ENCODE assay signal across 22 cellular contexts in the genomic region with DNA sequence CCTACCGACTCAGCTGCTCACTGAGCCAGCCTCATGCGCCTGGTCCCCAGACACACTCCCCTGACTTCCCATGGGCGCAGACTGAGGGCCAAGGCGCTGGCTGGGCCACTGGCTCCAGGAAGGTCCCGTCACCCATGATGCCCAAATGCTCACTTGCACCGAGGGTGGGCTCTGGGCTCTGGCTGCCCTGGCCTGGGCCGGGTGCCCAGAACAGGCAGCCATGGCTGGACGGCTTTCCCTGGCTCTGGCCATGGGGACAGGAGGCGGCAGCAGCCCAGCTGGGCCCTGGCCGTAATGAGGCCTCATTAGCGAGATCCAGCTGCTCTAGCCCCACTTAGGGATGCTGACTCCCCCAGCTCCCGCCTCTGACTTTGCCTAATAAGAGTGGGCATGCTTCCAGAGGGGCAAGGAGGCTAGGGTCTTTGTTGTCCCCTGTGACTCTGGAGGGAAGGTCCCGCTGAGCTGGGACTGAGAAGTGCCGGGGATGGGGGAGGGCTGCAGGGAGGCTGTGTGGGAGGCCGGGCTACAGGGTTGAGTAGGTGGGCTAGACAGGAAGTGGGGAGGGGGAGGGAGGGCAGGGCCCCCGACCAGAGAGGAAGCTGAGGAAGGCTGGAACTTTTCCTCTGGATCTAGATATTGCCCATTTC. TPM values are rescaled to one million over a fixed set of nuclear protein-coding genes. Genes with fewer than 3 reads are reported as not detected.
DNase-seq lines count a peak whose midpoint lies in the region; ATAC-seq and TF ChIP-seq lines count a peak whose summit lies in the region.
"Had no signal": no experiment of that assay in that cellular context is flagged by ENCODE, and none has a peak within 500 bp of the region (broad histone marks: within the 10 kb centered on the region; RNA-seq: fewer than 3 reads in every experiment).

No MANE protein-coding gene starts in this region.

- H3K27me3 Mint-ChIP-seq in natural killer cell (ENCODE audit: low read depth in 2 of 2): peaks cover 0 to under 1% of the 10 kb centered on the region in 2 donors
- H3K27me3 Mint-ChIP-seq: activated naive CD4-positive, alpha-beta T cell treated with anti-CD3 and anti-CD28 coated beads, Interleukin-2, amount 50 U/mL, for 24 hours had no signal

- H3K36me3 Mint-ChIP-seq in natural killer cell: no peaks in the 10 kb centered on the region
- H3K36me3 Mint-ChIP-seq: CD4-positive, alpha-beta memory T cell had no signal

- no peak overlapping the region for H3K4me3 Mint-ChIP-seq in natural killer cell
- H3K4me3 Mint-ChIP-seq: activated B cell treated with CpG ODN at 0.5 μM for 24 hours; activated naive CD4-positive, alpha-beta T cell treated with anti-CD3 and anti-CD28 coated beads, Interleukin-2, amount 50 U/mL, for 24 hours; CD4-positive, alpha-beta memory T cell had no signal

- intact Hi-C loops in natural killer cell (cut with micrococcal nuclease): no loop called here

- H3K27ac Mint-ChIP-seq in natural killer cell: no peak overlapping the region
- H3K27ac Mint-ChIP-seq: activated B cell treated with CpG ODN at 0.5 μM for 24 hours; activated naive CD4-positive, alpha-beta T cell treated with anti-CD3 and anti-CD28 coated beads, Interleukin-2, amount 50 U/mL, for 24 hours; CD4-positive, alpha-beta memory T cell had no signal

- DNase-seq in Ammon's horn (ENCODE audit: low spot score) (peak; percentile 79), anterior cingulate cortex (lab: John Stamatoyannopoulos, UW) (peak in 52 of 58 donors; percentile 14 to 87 (median 64)), left kidney (ENCODE audit: low read depth, low spot score) (peak; percentile 35), natural killer cell (no peak)
- no peak for DNase-seq in central memory CD4-positive, alpha-beta T cell
- DNase-seq: activated B cell treated with CpG ODN at 0.5 μM for 24 hours; activated T-cell treated with anti-CD3 and anti-CD28 coated beads, Interleukin-2, amount 50 U/mL, for 48 hours; brain microvascular endothelial cell; CD4-positive, alpha-beta memory T cell; DMS79; erythroblast; Kasumi-1; left ventricle myocardium inferior; NCI-H1417; NCI-H748 treated with DMSO at 0.1 percent for 48 hours; PC-3; SJCRH30; uterus had no signal

- TF ChIP-seq CTCF in natural killer cell (IDR thresholded peaks at IDR 0.05): no peak

- no peak for ATAC-seq in HG03175 (IDR thresholded peaks at IDR 0.05; ENCODE audit: unreplicated experiment)
- no peak for ATAC-seq in natural killer cell
- ATAC-seq: gastroesophageal sphincter, pancreas, PC-3 had no signal

- H3K9me3 Mint-ChIP-seq in natural killer cell: no peaks in the 10 kb centered on the region
- H3K9me3 Mint-ChIP-seq: activated B cell treated with CpG ODN at 0.5 μM for 24 hours; activated naive CD4-positive, alpha-beta T cell treated with anti-CD3 and anti-CD28 coated beads, Interleukin-2, amount 50 U/mL, for 24 hours; CD4-positive, alpha-beta memory T cell had no signal

- H3K4me1 Mint-ChIP-seq in natural killer cell: no peaks in the 10 kb centered on the region
- H3K4me1 Mint-ChIP-seq: activated naive CD4-positive, alpha-beta T cell treated with anti-CD3 and anti-CD28 coated beads, Interleukin-2, amount 50 U/mL, for 24 hours; CD4-positive, alpha-beta memory T cell had no signal

RNA-seq across cellular contexts. Expression of a gene that starts 11.7 kb away (rescaled TPM):
- total RNA-seq in natural killer cell: under 1 TPM in 2 of 3 donors, not detected in 1; 0.29 to 0.55 TPM

RNA-seq across cellular contexts. Expression of a gene that starts 28.1 kb away (rescaled TPM):
- 1 to 10 TPM; 3.8 to 5.2 (median 3.9) TPM for total RNA-seq in natural killer cell

RNA-seq across cellular contexts. Expression of a gene that starts 40.5 kb away (rescaled TPM):
- total RNA-seq in natural killer cell: 1 to 10 TPM; 1.5 to 5.5 (median 2.2) TPM

RNA-seq across cellular contexts. Expression of a gene that starts 44.8 kb away (rescaled TPM):
- 100 to 1,000 TPM in 2 of 3 donors, 10 to 100 TPM in 1; 76.3 to 115 (median 113) TPM for total RNA-seq in natural killer cell

RNA-seq across cellular contexts. Expression of a gene that starts 49.7 kb away (rescaled TPM):
- total RNA-seq in natural killer cell: 10 to 100 TPM; 18.2 to 27.3 (median 18.8) TPM

Comparison
In these comparisons a context has a peak if more than half of its experiments do, and no peak if none do; other contexts are left out.
1. DNase-seq: peak in Ammon's horn (single experiment), anterior cingulate cortex (52 of 58) and left kidney (single experiment); none in natural killer cell (single experiment) and central memory CD4-positive, alpha-beta T cell (single experiment).